In the genomic region with DNA sequence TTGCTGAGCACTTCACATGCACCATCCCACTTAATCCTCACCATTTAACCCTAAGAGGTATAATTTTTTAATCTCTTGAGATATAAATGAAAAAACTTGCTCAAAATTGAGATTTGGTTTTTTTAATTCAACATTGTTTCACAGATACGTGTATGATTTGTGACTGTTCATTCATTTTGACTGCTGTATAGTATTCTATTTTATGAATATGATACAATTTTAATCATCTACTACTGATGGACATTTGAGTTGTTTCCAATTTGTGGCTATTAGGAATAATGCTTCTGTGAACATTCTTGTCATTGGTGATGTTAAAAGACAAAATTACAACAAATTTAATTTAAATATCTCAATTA, we compare ENCODE assay signal across 8 cellular contexts. TPM values are rescaled to one million over a fixed set of nuclear protein-coding genes. Genes with fewer than 3 reads are reported as not detected.
DNase-seq lines count a peak whose midpoint lies in the region; ATAC-seq and TF ChIP-seq lines count a peak whose summit lies in the region.

No MANE protein-coding gene starts in this region.

- H3K9me3 Mint-ChIP-seq in naive B cell = peaks cover 0 to 11% (median 9%) of the 10 kb centered on the region in 7 donors

- peaks cover 5% of the 10 kb centered on the region in 2 donors for H3K36me3 Mint-ChIP-seq in naive B cell

- no peak overlapping the region for H3K27ac ChIP-seq in AG04450 (ENCODE audit: low read depth, low read length)
- H3K27ac ChIP-seq in HUES6 (ENCODE audit: low read depth, low read length) = no peak overlapping the region
- no peak overlapping the region for H3K27ac ChIP-seq in brain microvascular endothelial cell

- DNase-seq in AG04450 (ENCODE audit: low read depth, low spot score) (no peak), brain microvascular endothelial cell (no peak), naive B cell (no peak), OCI-M2 (lab: John Stamatoyannopoulos, UW; ENCODE audit: unreplicated experiment) (no peak), activated gamma-delta T cell (lab: John Stamatoyannopoulos, UW) (no peak)
- no peak for DNase-seq in activated CD4-positive, alpha-beta T cell treated with anti-CD3 and anti-CD28 coated beads for 4 hours

- H3K27me3 ChIP-seq in AG04450 (ENCODE audit: control insufficient read depth, insufficient read depth, low read length) (no peaks in the 10 kb centered on the region), HUES6 (ENCODE audit: control insufficient read depth, insufficient read depth, low read length) (no peaks in the 10 kb centered on the region), brain microvascular endothelial cell (replicated peaks) (no peaks in the 10 kb centered on the region)

- peaks cover 20 to 29% (median 28%) of the 10 kb centered on the region in 3 donors for H3K4me1 Mint-ChIP-seq in naive B cell

- POLR2A ChIA-PET in AG04450 (lab: Yijun Ruan, JAX) = interaction anchor here (0.6 to 1.0 kb wide), 3 partner anchors 15 to 47 kb away, joined by 3 to 11 read pairs (median 9); partner anchors contain the start of genes TMEM35B and ZMYM1

- peak overlapping the region in 7 of 8 donors; percentile 32 to 100 (median 97) for H3K4me3 Mint-ChIP-seq in naive B cell

- CTCF ChIA-PET in AG04450 (lab: Charles Lee) = interaction anchor here (0.5 to 1.0 kb wide), 2 partner anchors 36 to 46 kb away, joined by 3 to 5 read pairs; no protein-coding TSS in a partner anchor

- no peak overlapping the region for H3K9ac ChIP-seq in HUES6 (ENCODE audit: low read length)

- in situ Hi-C loops in brain microvascular endothelial cell (cut with HindIII; ENCODE audit: low pct_ligation_motif_present, low sequenced_read_pairs) = no loop called here

- H3K9me3 ChIP-seq in AG04450 (ENCODE audit: control insufficient read depth, insufficient read depth, low read length) (no peaks in the 10 kb centered on the region), HUES6 (ENCODE audit: control insufficient read depth, insufficient read depth, low read depth, low read length) (peaks cover 10% of the 10 kb centered on the region)

- H3K27ac Mint-ChIP-seq in naive B cell = no peak overlapping the region

- H3K4me3 ChIP-seq in AG04450 (ENCODE audit: low read depth, low read length) (peak overlapping the region; percentile 91), HUES6 (ENCODE audit: low read depth, low read length) (peak overlapping the region; percentile 97), brain microvascular endothelial cell (ENCODE audit: low read depth, low read length) (peak overlapping the region; percentile 77)

- H3K36me3 ChIP-seq in HUES6 (ENCODE audit: control insufficient read depth, insufficient read depth, low read length) = peaks cover 2% of the 10 kb centered on the region
- H3K36me3 ChIP-seq in brain microvascular endothelial cell (replicated peaks) = no peaks in the 10 kb centered on the region

- TF ChIP-seq CTCF in AG04450 (IDR thresholded peaks at IDR 0.05; ENCODE audit: low read depth, low read length) (no peak), brain microvascular endothelial cell (IDR thresholded peaks at IDR 0.05; ENCODE audit: low read depth, low read length, missing control alignments) (no peak)

- no peak for ATAC-seq in naive B cell (ENCODE audit: low read depth in 2 of 2)
- no peak for ATAC-seq in HG03439 (IDR thresholded peaks at IDR 0.05; ENCODE audit: unreplicated experiment)

- H3K4me1 ChIP-seq in HUES6 (ENCODE audit: control insufficient read depth, insufficient read depth, low read length) = peaks cover 5% of the 10 kb centered on the region; the same call in 1 of the 2 replicates

- H3K27me3 Mint-ChIP-seq in naive B cell = no peaks in the 10 kb centered on the region

RNA-seq across cellular contexts. Expression of gene ZMYM6, which starts 0.6 kb away (rescaled TPM):
- polyA plus RNA-seq in AG04450 (2011; rRNA removed) (12.1 and 12.2 TPM in 2 replicates), naive B cell (ENCODE audit: low read depth in 6 of 6) (10 to 100 TPM in 4 of 6 donors, 1 to 10 TPM in 2; 8.0 to 18.9 (median 12.7) TPM)
- polyA minus RNA-seq in AG04450 (2011; rRNA and poly(A)+ RNA removed) = 13.2 and 18.5 TPM in 2 replicates

RNA-seq across cellular contexts. Expression of gene ZMYM1, which starts 46.8 kb away (rescaled TPM):
- polyA plus RNA-seq in AG04450 (2011; rRNA removed) (9.7 and 12.9 TPM in 2 replicates), naive B cell (ENCODE audit: low read depth in 6 of 6) (10 to 100 TPM; 10.7 to 15.7 (median 13.4) TPM)
- polyA minus RNA-seq in AG04450 (2011; rRNA and poly(A)+ RNA removed) = 21.2 and 38.6 TPM in 2 replicates

RNA-seq across cellular contexts. Expression of gene TMEM35B, which starts 47.2 kb away (rescaled TPM):
- polyA plus RNA-seq in AG04450 (2011; rRNA removed) (36.8 and 37.8 TPM in 2 replicates), naive B cell (ENCODE audit: low read depth in 6 of 6) (10 to 100 TPM; 36.0 to 89.6 (median 77.9) TPM)
- polyA minus RNA-seq in AG04450 (2011; rRNA and poly(A)+ RNA removed) = 9.9 and 18.1 TPM in 2 replicates
